In the genomic region with DNA sequence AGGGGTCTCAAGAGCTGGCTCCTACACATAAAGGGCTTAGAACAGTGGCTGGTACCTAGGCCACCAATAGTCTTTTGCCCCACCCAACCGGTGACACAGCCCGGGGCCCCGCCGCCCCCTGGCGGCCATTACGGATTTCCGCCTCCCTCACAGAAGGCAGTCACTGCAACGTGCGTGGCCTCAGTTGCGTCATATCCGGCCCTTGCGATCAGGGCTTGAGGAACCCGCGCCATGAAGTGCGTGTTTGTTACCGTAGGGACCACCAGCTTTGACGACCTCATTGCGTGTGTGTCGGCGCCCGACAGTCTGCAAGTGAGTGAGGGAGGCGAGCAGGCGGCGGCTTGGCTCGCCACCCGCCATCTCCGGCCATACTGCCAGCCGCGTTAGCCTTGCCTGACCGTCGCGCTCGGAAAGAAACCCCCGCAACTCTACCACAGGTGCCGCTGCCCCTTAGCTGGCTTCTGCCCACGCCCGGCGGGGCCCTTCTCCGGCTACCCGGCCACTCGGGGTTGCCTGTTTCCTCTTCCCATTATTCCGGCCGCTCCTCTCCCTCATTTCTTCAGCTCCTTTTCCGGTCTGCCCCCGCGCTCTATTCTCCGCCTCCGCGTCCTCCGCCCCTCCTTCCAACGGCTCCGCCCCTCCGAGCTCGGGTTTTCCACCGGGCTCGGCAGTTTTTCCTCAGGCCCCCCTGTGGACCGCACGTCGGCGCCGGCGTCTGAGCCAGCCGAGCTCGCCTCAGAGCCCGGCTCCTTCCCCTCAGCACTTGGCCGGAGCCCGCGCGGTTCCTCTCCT, we compare ENCODE assay signal across 8 cellular contexts. TPM values are rescaled to one million over a fixed set of nuclear protein-coding genes. Genes with fewer than 3 reads are reported as not detected.
DNase-seq lines count a peak whose midpoint lies in the region; ATAC-seq, FAIRE-seq and TF ChIP-seq lines count a peak whose summit lies in the region.

Gene ALG13, plus strand, starts transcription at position 183 of the 792 bp plus-strand sequence. Its CDS starts 49 bp downstream, at position 232.

- POLR2A ChIA-PET in endothelial cell of umbilical vein (lab: Charles Lee) = no interaction called here

- DNase-seq in DMS114 treated with DMSO at 0.1 percent for 48 hours (lab: John Stamatoyannopoulos, UW; ENCODE audit: unreplicated experiment) (peak; percentile 76), HuH-7.5 (ENCODE audit: low spot score) (peak; percentile 48), activated T-cell treated with anti-CD3 and anti-CD28 coated beads for 1 hour (ENCODE audit: low read depth) (peak; percentile 77), endothelial cell of umbilical vein (ENCODE audit: low read depth, low spot score) (peak; percentile 85), midbrain (lab: John Stamatoyannopoulos, UW) (peak; percentile 89)
- DNase-seq in stimulated activated CD8-positive, alpha-beta memory T cell treated with anti-CD3 and anti-CD28 coated beads, Interleukin-2, amount 100 ng/mL, for 1 hour (ENCODE audit: low read depth in 2 of 2) = peak; percentile 72 to 76

- H3K4me3 ChIP-seq in OCI-LY3 (ENCODE audit: low read length) (peak within 1 kb of the TSS; percentile 98), endothelial cell of umbilical vein (replicated peaks in 1 of 3; ENCODE audit: insufficient read depth in 1 of 3, low read depth in 1 of 3, low read length in 3 of 3) (peak within 1 kb of the TSS; percentile 79 to 90 (median 84))

- no peaks in the 10 kb centered on the region for H3K9me1 ChIP-seq in endothelial cell of umbilical vein (replicated peaks; ENCODE audit: control insufficient read depth, extremely low read depth, insufficient read depth, low read length)

- TF ChIP-seq CTCF in OCI-LY3 (IDR thresholded peaks at IDR 0.05; ENCODE audit: low read depth, low read length) = peak; percentile 60
- TF ChIP-seq CTCF in endothelial cell of umbilical vein (IDR thresholded peaks at IDR 0.05; ENCODE audit: extremely low read depth in 1 of 2, insufficient read depth in 1 of 2, low read depth in 1 of 2, low read length in 2 of 2) = peak; percentile 57 to 72

- CTCF ChIA-PET in endothelial cell of umbilical vein (lab: Charles Lee) = interaction anchor here (0.7 to 1.5 kb wide), 3 partner anchors 10 to 38 kb away, joined by 3 to 4 read pairs (median 3); no protein-coding TSS in a partner anchor

- H3K9ac ChIP-seq in OCI-LY3 (ENCODE audit: low read length) = peak within 1 kb of the TSS; percentile 98
- H3K9ac ChIP-seq in endothelial cell of umbilical vein (replicated peaks; ENCODE audit: extremely low read depth, insufficient read depth, low read length) = peak within 1 kb of the TSS; percentile 100

- intact Hi-C loops in endothelial cell of umbilical vein (cut with micrococcal nuclease) = no loop called here

- H3K4me1 ChIP-seq in OCI-LY3 (ENCODE audit: low read length) (peaks cover 6% of the 10 kb centered on the region), endothelial cell of umbilical vein (ENCODE audit: control insufficient read depth, extremely low read depth, insufficient read depth, low read length) (peaks cover 11% of the 10 kb centered on the region)

- ATAC-seq in GM21526 (IDR thresholded peaks at IDR 0.05; ENCODE audit: low FRiP score, unreplicated experiment) = peak; percentile 98

- H3K9me3 ChIP-seq in OCI-LY3 (ENCODE audit: insufficient read depth, low read length) = no peaks in the 10 kb centered on the region
- H3K9me3 ChIP-seq in endothelial cell of umbilical vein (replicated peaks; ENCODE audit: control insufficient read depth, insufficient read depth, low read length) = no peaks in the 10 kb centered on the region

- peak; percentile 86 for FAIRE-seq in endothelial cell of umbilical vein (lab: Jason Lieb, UNC)

- H3K4me2 ChIP-seq in OCI-LY3 (ENCODE audit: low read length) (peak within 1 kb of the TSS; percentile 89), endothelial cell of umbilical vein (ENCODE audit: insufficient read depth, low read length) (peak within 1 kb of the TSS; percentile 74)

- BruUV-seq in endothelial cell of umbilical vein (replicated peaks; lab: Mats Ljungman, UMichigan) = TSS peak; percentile 72

- H3K27ac ChIP-seq in OCI-LY3 (ENCODE audit: low read length) (peak within 1 kb of the TSS; percentile 83), endothelial cell of umbilical vein (ENCODE audit: insufficient read depth, low read depth, low read length) (peak within 1 kb of the TSS; percentile 99)

- dilution Hi-C loops in endothelial cell of umbilical vein (cut with MboI; ENCODE audit: extremely low pct_ligation_motif_present, low sequenced_read_pairs) = no loop called here

- H3K36me3 ChIP-seq in OCI-LY3 (replicated peaks; ENCODE audit: low read depth, low read length) (peaks cover 24% of the 10 kb centered on the region), endothelial cell of umbilical vein (ENCODE audit: control insufficient read depth in 2 of 2, extremely low read depth in 1 of 2, insufficient read depth in 2 of 2, low read length in 2 of 2) (no peaks in the 10 kb centered on the region)

- H3K79me2 ChIP-seq in OCI-LY3 (ENCODE audit: low read length) (peaks cover 34% of the 10 kb centered on the region), endothelial cell of umbilical vein (ENCODE audit: control insufficient read depth, insufficient read depth, low read length) (peaks cover 14% of the 10 kb centered on the region)

- H2AFZ ChIP-seq in OCI-LY3 (ENCODE audit: low read depth, low read length) (peak within 1 kb of the TSS; percentile 95), endothelial cell of umbilical vein (ENCODE audit: low read depth, low read length) (peak within 1 kb of the TSS; percentile 64)

- peak; percentile 73 for TF ChIP-seq POLR2A in endothelial cell of umbilical vein (IDR thresholded peaks at IDR 0.05; ENCODE audit: low read depth, low read length)

- H4K20me1 ChIP-seq in OCI-LY3 (ENCODE audit: insufficient read depth, low read length) (peaks cover 11% of the 10 kb centered on the region), endothelial cell of umbilical vein (replicated peaks; ENCODE audit: control insufficient read depth, extremely low read depth, insufficient read depth, low read length) (no peaks in the 10 kb centered on the region)

- no peaks in the 10 kb centered on the region for H3K27me3 ChIP-seq in OCI-LY3 (ENCODE audit: low read depth, low read length)
- H3K27me3 ChIP-seq in endothelial cell of umbilical vein (ENCODE audit: control insufficient read depth in 2 of 2, insufficient read depth in 2 of 2, low read length in 2 of 2) = no peaks in the 10 kb centered on the region

TF ChIP-seq in endothelial cell of umbilical vein, 7 proteins besides CTCF, POLR2A, EP300 and RAD21:
- TF ChIP-seq POLR2AphosphoS5 (IDR thresholded peaks at IDR 0.05; ENCODE audit: insufficient read depth, low read depth, low read length) (peak; percentile 76), JUN (IDR thresholded peaks at IDR 0.05; ENCODE audit: borderline replicate concordance, insufficient read depth, insufficient read length, low read depth) (no peak), GATA2 (IDR thresholded peaks at IDR 0.05; ENCODE audit: insufficient read depth, insufficient read length, low read depth, low read length) (no peak), MYC (IDR thresholded peaks at IDR 0.05; ENCODE audit: low read depth, low read length) (peak; percentile 62), FOS (IDR thresholded peaks at IDR 0.05; ENCODE audit: borderline replicate concordance, insufficient read depth, low read length) (no peak), EZH2 (IDR thresholded peaks at IDR 0.05; ENCODE audit: borderline replicate concordance, low read depth, low read length, severe bottlenecking) (no peak)
- TF ChIP-seq, protein P1, sequence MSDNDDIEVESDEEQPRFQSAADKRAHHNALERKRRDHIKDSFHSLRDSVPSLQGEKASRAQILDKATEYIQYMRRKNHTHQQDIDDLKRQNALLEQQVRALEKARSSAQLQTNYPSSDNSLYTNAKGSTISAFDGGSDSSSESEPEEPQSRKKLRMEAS (IDR thresholded peaks at IDR 0.05; ENCODE audit: insufficient read depth, insufficient read length) = peak; percentile 45

RNA-seq across cellular contexts. Expression of gene ALG13, which starts in this region (rescaled TPM):
- 37.9 and 38.2 TPM in 2 replicates for total RNA-seq in endothelial cell of umbilical vein
- 59.2 and 60.1 TPM in 2 replicates for polyA plus RNA-seq in endothelial cell of umbilical vein
- polyA plus RNA-seq in endothelial cell of umbilical vein (2011; cell fraction: cytosol; rRNA removed) = 50.4 and 50.7 TPM in 2 replicates
- 232 and 290 TPM in 2 replicates for polyA plus RNA-seq in endothelial cell of umbilical vein (2011; cell fraction: nucleus; rRNA removed)
- polyA plus RNA-seq in endothelial cell of umbilical vein (2012) = 27.3 and 31.0 TPM in 2 replicates
- 112 and 134 TPM in 2 replicates for polyA minus RNA-seq in endothelial cell of umbilical vein
- 26.7 TPM for polyA minus RNA-seq in endothelial cell of umbilical vein (2011; cell fraction: cytosol; rRNA and poly(A)+ RNA removed)
- 223 and 326 TPM in 2 replicates for polyA minus RNA-seq in endothelial cell of umbilical vein (2011; cell fraction: nucleus; rRNA and poly(A)+ RNA removed)

Comparison
In these comparisons a context has a peak if more than half of its experiments do, and no peak if none do; other contexts are left out.
1. Peak in every context shown above with its lines: DNase-seq, ATAC-seq, H3K4me3 ChIP-seq and H3K27ac ChIP-seq.